Comparison of ENCODE assay signal across 8 cellular contexts in the genomic region with DNA sequence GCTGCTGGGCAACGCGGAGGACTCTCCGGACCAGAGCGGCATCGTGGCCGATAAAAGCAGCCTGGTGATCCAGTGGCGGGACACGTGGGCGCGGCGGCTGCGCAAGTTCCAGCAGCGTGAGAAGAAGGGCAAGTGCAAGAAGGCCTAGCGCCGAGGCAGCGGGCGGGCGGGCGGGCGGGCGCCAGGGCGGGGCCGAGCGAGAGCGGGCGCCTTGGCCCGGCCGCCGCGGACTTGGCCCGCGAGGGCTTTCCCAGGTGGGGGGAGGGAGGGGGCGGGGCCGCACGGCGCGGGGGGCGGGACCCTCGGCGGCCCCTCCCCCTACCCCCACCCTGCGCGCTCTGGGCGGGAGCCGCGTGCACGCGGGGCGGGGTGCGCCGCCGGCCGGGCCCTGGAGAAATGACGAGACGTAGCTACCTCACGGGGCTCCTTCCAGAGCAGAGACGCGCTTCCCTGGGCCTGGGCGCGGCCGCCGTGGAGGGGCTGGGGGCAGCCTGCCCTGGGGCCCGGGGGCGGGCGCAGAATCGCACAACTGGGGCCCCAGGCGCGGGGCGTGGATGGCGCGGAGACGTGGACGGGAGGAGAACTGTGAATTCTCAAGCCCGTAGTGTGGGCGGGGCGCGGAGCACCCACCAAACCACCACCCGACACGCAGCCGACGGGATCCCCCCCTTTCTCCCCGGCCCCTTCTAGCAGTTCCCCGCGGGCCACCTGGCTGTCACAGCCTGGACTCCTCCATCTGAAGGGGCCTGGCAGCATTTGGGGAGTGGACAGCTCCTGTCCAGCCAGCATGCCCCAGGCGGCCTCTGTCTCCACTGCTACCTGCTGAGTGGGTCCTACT.
DNase-seq lines count a peak whose midpoint lies in the region; ATAC-seq and TF ChIP-seq lines count a peak whose summit lies in the region.

No MANE protein-coding gene starts in this region.

- ATAC-seq in GM18867 (IDR thresholded peaks at IDR 0.05; ENCODE audit: unreplicated experiment): peak; percentile 52
- ATAC-seq in activated CD4-positive, alpha-beta T cell treated with anti-CD3 and anti-CD28 coated beads for 36 hours: peak; percentile 84
- ATAC-seq in GM21528 (IDR thresholded peaks at IDR 0.05; ENCODE audit: low FRiP score, unreplicated experiment): no peak

- CTCF ChIA-PET in activated CD4-positive, alpha-beta T cell treated with anti-CD3 and anti-CD28 coated beads for 36 hours (lab: Charles Lee): interaction anchor here (0.6 to 1.0 kb wide), 2 partner anchors 12 to 39 kb away, joined by 3 read pairs; no protein-coding TSS in a partner anchor

- POLR2A ChIA-PET in activated CD4-positive, alpha-beta T cell treated with anti-CD3 and anti-CD28 coated beads for 36 hours (lab: Charles Lee): interaction anchor here (1.8 kb wide), 1 partner anchor 12 kb away, joined by 4 read pairs; no protein-coding TSS in a partner anchor

- no peak for TF ChIP-seq CTCF in kidney epithelial cell (IDR thresholded peaks at IDR 0.05; ENCODE audit: insufficient read depth, low read length, poor library complexity, severe bottlenecking)

- DNase-seq in HPDE6-E6E7 (ENCODE audit: extremely low spot score) (peak; percentile 54), cerebellum (ENCODE audit: low spot score) (peak; percentile 89), kidney epithelial cell (ENCODE audit: low read depth) (no peak), DMS 273 (lab: John Stamatoyannopoulos, UW; ENCODE audit: unreplicated experiment) (no peak)
- DNase-seq in activated CD4-positive, alpha-beta T cell treated with anti-CD3 and anti-CD28 coated beads for 36 hours: peak; percentile 85
- peak; percentile 52 to 64 for DNase-seq in stimulated activated CD4-positive, alpha-beta T cell treated with anti-CD3 and anti-CD28 coated beads, Interleukin-1b, Interleukin-23, amount 100 ng/mL, for 4 hours (ENCODE audit: low read depth in 2 of 2)

- no peaks in the 10 kb centered on the region for H3K27me3 Mint-ChIP-seq in activated CD4-positive, alpha-beta T cell treated with anti-CD3 and anti-CD28 coated beads for 36 hours

- H3K4me1 Mint-ChIP-seq in activated CD4-positive, alpha-beta T cell treated with anti-CD3 and anti-CD28 coated beads for 36 hours: peaks cover 20% of the 10 kb centered on the region

- H3K4me3 Mint-ChIP-seq in activated CD4-positive, alpha-beta T cell treated with anti-CD3 and anti-CD28 coated beads for 36 hours: peak overlapping the region; percentile 73

- no peaks in the 10 kb centered on the region for H3K36me3 ChIP-seq in kidney epithelial cell (ENCODE audit: control insufficient read depth, insufficient read depth, low read length)

- H3K9me3 Mint-ChIP-seq in activated CD4-positive, alpha-beta T cell treated with anti-CD3 and anti-CD28 coated beads for 36 hours (ENCODE audit: low read depth): peaks cover 2% of the 10 kb centered on the region

- H3K27me3 ChIP-seq in kidney epithelial cell (ENCODE audit: control insufficient read depth, insufficient read depth, low read length): no peaks in the 10 kb centered on the region

- peak overlapping the region; percentile 82 for H3K27ac Mint-ChIP-seq in activated CD4-positive, alpha-beta T cell treated with anti-CD3 and anti-CD28 coated beads for 36 hours

- peak overlapping the region; percentile 36 for H3K4me3 ChIP-seq in kidney epithelial cell (ENCODE audit: low read depth, low read length)

- intact Hi-C loops in activated CD4-positive, alpha-beta T cell treated with anti-CD3 and anti-CD28 coated beads for 36 hours (cut with DNase I, micrococcal nuclease): loop anchor here in 1 of 2 experiments (1.0 kb wide), 3 partner anchors 12 to 50 kb away; no protein-coding TSS in a partner anchor

- peaks cover 6% of the 10 kb centered on the region for H3K36me3 Mint-ChIP-seq in activated CD4-positive, alpha-beta T cell treated with anti-CD3 and anti-CD28 coated beads for 36 hours (ENCODE audit: low read depth)

Comparison
In these comparisons a context has a peak if more than half of its experiments do, and no peak if none do; other contexts are left out.
1. DNase-seq: peak in HPDE6-E6E7 (single experiment), activated CD4-positive, alpha-beta T cell treated with anti-CD3 and anti-CD28 coated beads for 36 hours (single experiment), cerebellum (single experiment) and stimulated activated CD4-positive, alpha-beta T cell treated with anti-CD3 and anti-CD28 coated beads, Interleukin-1b, Interleukin-23, amount 100 ng/mL, for 4 hours (2 of 2); none in kidney epithelial cell (single experiment) and DMS 273 (single experiment).